In the genomic region with DNA sequence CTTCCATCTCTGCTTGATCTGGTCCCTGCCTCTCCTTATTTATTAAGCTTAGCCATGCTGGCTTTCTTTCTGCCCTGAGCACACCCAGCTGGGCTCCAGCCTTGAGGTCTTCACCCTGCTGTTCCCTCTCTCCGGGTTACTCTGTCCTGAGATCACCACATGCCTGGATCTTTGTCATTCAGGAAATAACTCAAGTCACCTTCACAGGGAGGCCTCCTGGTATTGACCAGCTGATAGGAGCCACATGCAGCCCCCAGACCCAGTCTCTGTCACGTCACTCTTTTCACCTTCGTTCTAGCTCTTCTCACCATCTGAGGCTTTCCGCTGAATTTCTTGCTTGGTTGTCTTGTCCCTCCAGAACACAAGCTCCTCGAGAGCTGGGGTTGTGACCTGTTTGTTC, we compare ENCODE assay signal across 1 cellular context.
TF ChIP-seq lines count a peak whose summit lies in the region.

No MANE protein-coding gene starts in this region.

TF ChIP-seq in GM23338, 12 proteins besides CTCF, POLR2A, EP300 and RAD21 (continued from another document):
- TF ChIP-seq, protein P1, sequence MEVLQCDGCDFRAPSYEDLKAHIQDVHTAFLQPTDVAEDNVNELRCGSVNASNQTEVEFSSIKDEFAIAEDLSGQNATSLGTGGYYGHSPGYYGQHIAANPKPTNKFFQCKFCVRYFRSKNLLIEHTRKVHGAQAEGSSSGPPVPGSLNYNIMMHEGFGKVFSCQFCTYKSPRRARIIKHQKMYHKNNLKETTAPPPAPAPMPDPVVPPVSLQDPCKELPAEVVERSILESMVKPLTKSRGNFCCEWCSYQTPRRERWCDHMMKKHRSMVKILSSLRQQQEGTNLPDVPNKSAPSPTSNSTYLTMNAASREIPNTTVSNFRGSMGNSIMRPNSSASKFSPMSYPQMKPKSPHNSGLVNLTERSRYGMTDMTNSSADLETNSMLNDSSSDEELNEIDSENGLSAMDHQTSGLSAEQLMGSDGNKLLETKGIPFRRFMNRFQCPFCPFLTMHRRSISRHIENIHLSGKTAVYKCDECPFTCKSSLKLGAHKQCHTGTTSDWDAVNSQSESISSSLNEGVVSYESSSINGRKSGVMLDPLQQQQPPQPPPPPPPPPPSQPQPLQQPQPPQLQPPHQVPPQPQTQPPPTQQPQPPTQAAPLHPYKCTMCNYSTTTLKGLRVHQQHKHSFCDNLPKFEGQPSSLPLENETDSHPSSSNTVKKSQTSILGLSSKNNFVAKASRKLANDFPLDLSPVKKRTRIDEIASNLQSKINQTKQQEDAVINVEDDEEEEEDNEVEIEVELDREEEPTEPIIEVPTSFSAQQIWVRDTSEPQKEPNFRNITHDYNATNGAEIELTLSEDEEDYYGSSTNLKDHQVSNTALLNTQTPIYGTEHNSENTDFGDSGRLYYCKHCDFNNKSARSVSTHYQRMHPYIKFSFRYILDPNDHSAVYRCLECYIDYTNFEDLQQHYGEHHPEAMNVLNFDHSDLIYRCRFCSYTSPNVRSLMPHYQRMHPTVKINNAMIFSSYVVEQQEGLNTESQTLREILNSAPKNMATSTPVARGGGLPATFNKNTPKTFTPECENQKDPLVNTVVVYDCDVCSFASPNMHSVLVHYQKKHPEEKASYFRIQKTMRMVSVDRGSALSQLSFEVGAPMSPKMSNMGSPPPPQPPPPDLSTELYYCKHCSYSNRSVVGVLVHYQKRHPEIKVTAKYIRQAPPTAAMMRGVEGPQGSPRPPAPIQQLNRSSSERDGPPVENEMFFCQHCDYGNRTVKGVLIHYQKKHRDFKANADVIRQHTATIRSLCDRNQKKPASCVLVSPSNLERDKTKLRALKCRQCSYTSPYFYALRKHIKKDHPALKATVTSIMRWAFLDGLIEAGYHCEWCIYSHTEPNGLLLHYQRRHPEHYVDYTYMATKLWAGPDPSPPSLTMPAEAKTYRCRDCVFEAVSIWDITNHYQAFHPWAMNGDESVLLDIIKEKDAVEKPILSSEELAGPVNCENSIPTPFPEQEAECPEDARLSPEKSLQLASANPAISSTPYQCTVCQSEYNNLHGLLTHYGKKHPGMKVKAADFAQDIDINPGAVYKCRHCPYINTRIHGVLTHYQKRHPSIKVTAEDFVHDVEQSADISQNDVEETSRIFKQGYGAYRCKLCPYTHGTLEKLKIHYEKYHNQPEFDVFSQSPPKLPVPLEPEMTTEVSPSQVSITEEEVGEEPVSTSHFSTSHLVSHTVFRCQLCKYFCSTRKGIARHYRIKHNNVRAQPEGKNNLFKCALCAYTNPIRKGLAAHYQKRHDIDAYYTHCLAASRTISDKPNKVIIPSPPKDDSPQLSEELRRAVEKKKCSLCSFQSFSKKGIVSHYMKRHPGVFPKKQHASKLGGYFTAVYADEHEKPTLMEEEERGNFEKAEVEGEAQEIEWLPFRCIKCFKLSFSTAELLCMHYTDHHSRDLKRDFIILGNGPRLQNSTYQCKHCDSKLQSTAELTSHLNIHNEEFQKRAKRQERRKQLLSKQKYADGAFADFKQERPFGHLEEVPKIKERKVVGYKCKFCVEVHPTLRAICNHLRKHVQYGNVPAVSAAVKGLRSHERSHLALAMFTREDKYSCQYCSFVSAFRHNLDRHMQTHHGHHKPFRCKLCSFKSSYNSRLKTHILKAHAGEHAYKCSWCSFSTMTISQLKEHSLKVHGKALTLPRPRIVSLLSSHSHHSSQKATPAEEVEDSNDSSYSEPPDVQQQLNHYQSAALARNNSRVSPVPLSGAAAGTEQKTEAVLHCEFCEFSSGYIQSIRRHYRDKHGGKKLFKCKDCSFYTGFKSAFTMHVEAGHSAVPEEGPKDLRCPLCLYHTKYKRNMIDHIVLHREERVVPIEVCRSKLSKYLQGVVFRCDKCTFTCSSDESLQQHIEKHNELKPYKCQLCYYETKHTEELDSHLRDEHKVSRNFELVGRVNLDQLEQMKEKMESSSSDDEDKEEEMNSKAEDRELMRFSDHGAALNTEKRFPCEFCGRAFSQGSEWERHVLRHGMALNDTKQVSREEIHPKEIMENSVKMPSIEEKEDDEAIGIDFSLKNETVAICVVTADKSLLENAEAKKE (CRISPR knock-in tag; IDR thresholded peaks at IDR 0.05) = no peak
- TF ChIP-seq JUNB (IDR thresholded peaks at IDR 0.05; ENCODE audit: unreplicated experiment) (no peak), POLR2AphosphoS5 (IDR thresholded peaks at IDR 0.05; ENCODE audit: low read depth) (no peak)
TF ChIP-seq in GM23338: peak in this region for 0.
